In the genomic region with DNA sequence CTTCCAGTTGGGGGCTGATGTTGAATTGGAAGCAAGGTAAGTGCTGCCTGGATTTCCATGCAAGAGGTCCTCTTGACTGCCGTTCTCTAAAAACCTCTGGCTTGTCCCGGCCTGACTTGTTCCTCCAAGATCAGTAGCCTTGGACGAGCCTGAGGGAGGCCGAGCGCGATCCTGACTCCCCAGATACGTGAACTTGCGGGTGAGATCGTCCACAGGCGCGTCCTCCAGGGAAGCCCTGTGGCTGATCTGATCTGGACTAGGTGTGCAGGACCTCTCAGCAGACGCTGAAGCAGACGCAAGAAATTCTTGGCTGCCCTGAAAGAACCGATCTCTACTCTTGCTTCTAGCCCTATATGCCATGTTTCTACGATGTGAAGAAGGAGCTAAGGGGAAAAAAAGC, we compare ENCODE assay signal across 1 cellular context.
TF ChIP-seq lines count a peak whose summit lies in the region.

No MANE protein-coding gene starts in this region.

TF ChIP-seq in SK-N-SH, 30 proteins besides CTCF, POLR2A, EP300 and RAD21:
- no peak for TF ChIP-seq TEAD4 (IDR thresholded peaks at IDR 0.05; ENCODE audit: borderline replicate concordance, insufficient read depth)
